In the genomic region with DNA sequence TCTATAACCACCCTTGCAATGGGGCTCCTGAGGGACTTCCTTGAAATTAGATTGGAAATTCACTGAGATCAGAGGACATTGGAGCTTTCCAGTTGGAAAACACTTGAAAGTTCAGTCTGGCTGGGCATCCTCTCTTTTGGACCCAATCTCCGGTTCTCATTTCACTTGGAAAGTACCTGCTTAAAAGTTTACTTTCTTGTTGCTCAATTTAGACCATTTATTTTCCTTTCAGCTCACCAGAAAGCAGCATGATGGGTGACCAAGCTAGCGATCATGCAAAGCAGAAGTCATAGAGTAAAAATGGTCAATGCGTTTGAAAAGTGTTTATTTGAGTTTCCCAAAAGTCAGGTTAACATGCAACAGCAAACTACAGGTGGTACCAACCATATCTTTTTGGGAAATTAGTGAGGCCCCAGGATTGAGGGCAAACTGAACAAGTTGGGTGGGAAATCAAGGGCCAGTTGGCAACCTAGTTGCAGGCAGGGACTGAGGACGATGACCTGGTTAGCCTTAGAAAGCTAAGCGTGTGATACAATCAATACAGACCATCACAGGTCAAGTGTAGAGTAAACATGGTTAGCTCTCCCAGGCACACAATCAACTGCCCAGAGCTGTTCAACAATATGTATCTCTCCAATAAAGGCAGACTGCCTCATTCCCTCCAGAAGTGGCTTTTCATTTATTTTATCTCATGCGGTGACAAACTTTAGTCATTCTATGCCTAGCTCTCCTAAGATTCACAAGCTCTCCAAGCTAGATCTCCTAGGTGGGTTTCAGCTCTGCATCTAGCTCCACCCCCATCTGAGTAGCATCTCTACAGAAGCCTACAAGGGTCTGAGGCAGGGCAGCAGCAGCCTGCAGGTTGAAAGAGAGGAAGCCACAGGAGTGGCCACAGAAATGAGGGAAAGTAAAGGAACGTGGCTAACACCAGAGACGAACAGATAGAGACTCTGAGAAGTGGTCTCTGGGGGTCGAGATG, we compare ENCODE assay signal across 1 cellular context.
TF ChIP-seq lines count a peak whose summit lies in the region.

No MANE protein-coding gene starts in this region.

TF ChIP-seq in HepG2, 621 proteins besides CTCF, POLR2A, EP300 and RAD21 (continued from another document and continues in another):
- TF ChIP-seq ZNF646 (CRISPR knock-in tag; IDR thresholded peaks at IDR 0.05) = no peak
- no peak for TF ChIP-seq CENPX (CRISPR knock-in tag; IDR thresholded peaks at IDR 0.05)
- TF ChIP-seq FOSL2 (CRISPR knock-in tag; IDR thresholded peaks at IDR 0.05) = peak; percentile 19; the same call in 1 of the 2 replicates
- no peak for TF ChIP-seq SIN3B (IDR thresholded peaks at IDR 0.05; ENCODE audit: low read length)
- TF ChIP-seq, protein P1, sequence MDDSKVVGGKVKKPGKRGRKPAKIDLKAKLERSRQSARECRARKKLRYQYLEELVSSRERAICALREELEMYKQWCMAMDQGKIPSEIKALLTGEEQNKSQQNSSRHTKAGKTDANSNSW (CRISPR knock-in tag; IDR thresholded peaks at IDR 0.05; ENCODE audit: borderline replicate concordance) = no peak
- peak; percentile 95 to 96 for TF ChIP-seq NR2F1 (CRISPR knock-in tag; IDR thresholded peaks at IDR 0.05)
- TF ChIP-seq CBX5 (CRISPR knock-in tag; IDR thresholded peaks at IDR 0.05; ENCODE audit: borderline replicate concordance) = no peak
- TF ChIP-seq MED1 (CRISPR knock-in tag; IDR thresholded peaks at IDR 0.05) = no peak
- TF ChIP-seq, protein P2, sequence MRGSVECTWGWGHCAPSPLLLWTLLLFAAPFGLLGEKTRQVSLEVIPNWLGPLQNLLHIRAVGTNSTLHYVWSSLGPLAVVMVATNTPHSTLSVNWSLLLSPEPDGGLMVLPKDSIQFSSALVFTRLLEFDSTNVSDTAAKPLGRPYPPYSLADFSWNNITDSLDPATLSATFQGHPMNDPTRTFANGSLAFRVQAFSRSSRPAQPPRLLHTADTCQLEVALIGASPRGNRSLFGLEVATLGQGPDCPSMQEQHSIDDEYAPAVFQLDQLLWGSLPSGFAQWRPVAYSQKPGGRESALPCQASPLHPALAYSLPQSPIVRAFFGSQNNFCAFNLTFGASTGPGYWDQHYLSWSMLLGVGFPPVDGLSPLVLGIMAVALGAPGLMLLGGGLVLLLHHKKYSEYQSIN (CRISPR knock-in tag; IDR thresholded peaks at IDR 0.05; ENCODE audit: borderline replicate concordance) = no peak
- TF ChIP-seq ZBTB38 (CRISPR knock-in tag; IDR thresholded peaks at IDR 0.05) = no peak
- TF ChIP-seq, protein P3, sequence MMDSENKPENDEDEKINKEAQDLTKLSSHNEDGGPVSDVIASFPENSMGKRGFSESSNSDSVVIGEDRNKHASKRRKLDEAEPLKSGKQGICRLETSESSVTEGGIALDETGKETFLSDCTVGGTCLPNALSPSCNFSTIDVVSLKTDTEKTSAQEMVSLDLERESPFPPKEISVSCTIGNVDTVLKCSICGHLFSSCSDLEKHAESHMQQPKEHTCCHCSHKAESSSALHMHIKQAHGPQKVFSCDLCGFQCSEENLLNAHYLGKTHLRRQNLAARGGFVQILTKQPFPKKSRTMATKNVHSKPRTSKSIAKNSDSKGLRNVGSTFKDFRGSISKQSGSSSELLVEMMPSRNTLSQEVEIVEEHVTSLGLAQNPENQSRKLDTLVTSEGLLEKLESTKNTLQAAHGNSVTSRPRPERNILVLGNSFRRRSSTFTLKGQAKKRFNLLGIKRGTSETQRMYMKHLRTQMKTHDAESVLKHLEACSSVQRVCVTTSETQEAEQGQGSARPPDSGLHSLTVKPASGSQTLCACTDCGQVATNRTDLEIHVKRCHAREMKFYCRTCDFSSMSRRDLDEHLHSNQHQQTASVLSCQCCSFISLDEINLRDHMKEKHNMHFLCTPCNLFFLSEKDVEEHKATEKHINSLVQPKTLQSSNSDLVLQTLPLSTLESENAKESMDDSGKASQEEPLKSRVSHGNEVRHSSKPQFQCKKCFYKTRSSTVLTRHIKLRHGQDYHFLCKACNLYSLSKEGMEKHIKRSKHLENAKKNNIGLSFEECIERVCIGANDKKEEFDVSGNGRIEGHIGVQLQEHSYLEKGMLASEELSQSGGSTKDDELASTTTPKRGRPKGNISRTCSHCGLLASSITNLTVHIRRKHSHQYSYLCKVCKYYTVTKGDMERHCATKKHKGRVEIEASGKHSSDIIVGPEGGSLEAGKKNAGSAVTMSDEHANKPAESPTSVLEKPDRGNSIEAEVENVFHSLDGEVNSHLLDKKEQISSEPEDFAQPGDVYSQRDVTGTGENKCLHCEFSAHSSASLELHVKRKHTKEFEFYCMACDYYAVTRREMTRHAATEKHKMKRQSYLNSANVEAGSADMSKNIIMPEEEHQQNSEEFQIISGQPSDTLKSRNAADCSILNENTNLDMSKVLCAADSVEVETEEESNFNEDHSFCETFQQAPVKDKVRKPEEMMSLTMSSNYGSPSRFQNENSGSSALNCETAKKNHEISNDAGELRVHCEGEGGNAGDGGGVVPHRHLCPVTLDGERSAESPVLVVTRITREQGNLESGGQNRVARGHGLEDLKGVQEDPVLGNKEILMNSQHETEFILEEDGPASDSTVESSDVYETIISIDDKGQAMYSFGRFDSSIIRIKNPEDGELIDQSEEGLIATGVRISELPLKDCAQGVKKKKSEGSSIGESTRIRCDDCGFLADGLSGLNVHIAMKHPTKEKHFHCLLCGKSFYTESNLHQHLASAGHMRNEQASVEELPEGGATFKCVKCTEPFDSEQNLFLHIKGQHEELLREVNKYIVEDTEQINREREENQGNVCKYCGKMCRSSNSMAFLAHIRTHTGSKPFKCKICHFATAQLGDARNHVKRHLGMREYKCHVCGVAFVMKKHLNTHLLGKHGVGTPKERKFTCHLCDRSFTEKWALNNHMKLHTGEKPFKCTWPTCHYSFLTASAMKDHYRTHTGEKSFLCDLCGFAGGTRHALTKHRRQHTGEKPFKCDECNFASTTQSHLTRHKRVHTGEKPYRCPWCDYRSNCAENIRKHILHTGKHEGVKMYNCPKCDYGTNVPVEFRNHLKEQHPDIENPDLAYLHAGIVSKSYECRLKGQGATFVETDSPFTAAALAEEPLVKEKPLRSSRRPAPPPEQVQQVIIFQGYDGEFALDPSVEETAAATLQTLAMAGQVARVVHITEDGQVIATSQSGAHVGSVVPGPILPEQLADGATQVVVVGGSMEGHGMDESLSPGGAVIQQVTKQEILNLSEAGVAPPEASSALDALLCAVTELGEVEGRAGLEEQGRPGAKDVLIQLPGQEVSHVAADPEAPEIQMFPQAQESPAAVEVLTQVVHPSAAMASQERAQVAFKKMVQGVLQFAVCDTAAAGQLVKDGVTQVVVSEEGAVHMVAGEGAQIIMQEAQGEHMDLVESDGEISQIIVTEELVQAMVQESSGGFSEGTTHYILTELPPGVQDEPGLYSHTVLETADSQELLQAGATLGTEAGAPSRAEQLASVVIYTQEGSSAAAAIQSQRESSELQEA (CRISPR knock-in tag; IDR thresholded peaks at IDR 0.05; ENCODE audit: not compliant biosample characterization) = no peak
- no peak for TF ChIP-seq ARID2 (CRISPR knock-in tag; IDR thresholded peaks at IDR 0.05; ENCODE audit: borderline replicate concordance)
- TF ChIP-seq ZNF234 (CRISPR knock-in tag; conservative IDR thresholded peaks at IDR 0.05) = no peak
- TF ChIP-seq KDM5B (CRISPR knock-in tag; IDR thresholded peaks at IDR 0.05; ENCODE audit: borderline replicate concordance) = no peak
- no peak for TF ChIP-seq ZNF577 (CRISPR knock-in tag; IDR thresholded peaks at IDR 0.05; ENCODE audit: borderline replicate concordance, low read depth)
- no peak for TF ChIP-seq HCFC1 (IDR thresholded peaks at IDR 0.05; ENCODE audit: low read depth, low read length)
- TF ChIP-seq RFXANK (CRISPR knock-in tag; IDR thresholded peaks at IDR 0.05) = no peak
- TF ChIP-seq DNMT1 (CRISPR knock-in tag; IDR thresholded peaks at IDR 0.05) = no peak
- no peak for TF ChIP-seq ZNF547 (CRISPR knock-in tag; IDR thresholded peaks at IDR 0.05)
- no peak for TF ChIP-seq ZNF841 (CRISPR knock-in tag; IDR thresholded peaks at IDR 0.05; ENCODE audit: borderline replicate concordance)
- no peak for TF ChIP-seq ZNF546 (CRISPR knock-in tag; conservative IDR thresholded peaks at IDR 0.05)
- no peak for TF ChIP-seq TCF12 (IDR thresholded peaks at IDR 0.05)
- no peak for TF ChIP-seq TCF12 (CRISPR knock-in tag; IDR thresholded peaks at IDR 0.05)
- no peak for TF ChIP-seq BCLAF1 (IDR thresholded peaks at IDR 0.05)
- peak; percentile 56; the same call in 1 of the 2 replicates for TF ChIP-seq MEIS1 (CRISPR knock-in tag; IDR thresholded peaks at IDR 0.05; ENCODE audit: borderline replicate concordance)
- no peak for TF ChIP-seq IKZF4 (CRISPR knock-in tag; IDR thresholded peaks at IDR 0.05; ENCODE audit: borderline replicate concordance, low read depth, not compliant biosample characterization)
- TF ChIP-seq ZSCAN9 (CRISPR knock-in tag; IDR thresholded peaks at IDR 0.05; ENCODE audit: borderline replicate concordance) = no peak
- TF ChIP-seq SP1 (IDR thresholded peaks at IDR 0.05) = no peak
- no peak for TF ChIP-seq SP1 (CRISPR knock-in tag; IDR thresholded peaks at IDR 0.05)
- no peak for TF ChIP-seq YEATS4 (CRISPR knock-in tag; IDR thresholded peaks at IDR 0.05; ENCODE audit: borderline replicate concordance)
- no peak for TF ChIP-seq RARG (CRISPR knock-in tag; IDR thresholded peaks at IDR 0.05; ENCODE audit: low read depth)
- no peak for TF ChIP-seq ZNF337 (CRISPR knock-in tag; IDR thresholded peaks at IDR 0.05; ENCODE audit: borderline replicate concordance, low read depth)
- no peak for TF ChIP-seq ZNF33A (CRISPR knock-in tag; IDR thresholded peaks at IDR 0.05; ENCODE audit: borderline replicate concordance)
- TF ChIP-seq ZNF281 (CRISPR knock-in tag; IDR thresholded peaks at IDR 0.05; ENCODE audit: borderline replicate concordance) = no peak
